19 cellular contexts compared by ENCODE assay signal in the genomic region with DNA sequence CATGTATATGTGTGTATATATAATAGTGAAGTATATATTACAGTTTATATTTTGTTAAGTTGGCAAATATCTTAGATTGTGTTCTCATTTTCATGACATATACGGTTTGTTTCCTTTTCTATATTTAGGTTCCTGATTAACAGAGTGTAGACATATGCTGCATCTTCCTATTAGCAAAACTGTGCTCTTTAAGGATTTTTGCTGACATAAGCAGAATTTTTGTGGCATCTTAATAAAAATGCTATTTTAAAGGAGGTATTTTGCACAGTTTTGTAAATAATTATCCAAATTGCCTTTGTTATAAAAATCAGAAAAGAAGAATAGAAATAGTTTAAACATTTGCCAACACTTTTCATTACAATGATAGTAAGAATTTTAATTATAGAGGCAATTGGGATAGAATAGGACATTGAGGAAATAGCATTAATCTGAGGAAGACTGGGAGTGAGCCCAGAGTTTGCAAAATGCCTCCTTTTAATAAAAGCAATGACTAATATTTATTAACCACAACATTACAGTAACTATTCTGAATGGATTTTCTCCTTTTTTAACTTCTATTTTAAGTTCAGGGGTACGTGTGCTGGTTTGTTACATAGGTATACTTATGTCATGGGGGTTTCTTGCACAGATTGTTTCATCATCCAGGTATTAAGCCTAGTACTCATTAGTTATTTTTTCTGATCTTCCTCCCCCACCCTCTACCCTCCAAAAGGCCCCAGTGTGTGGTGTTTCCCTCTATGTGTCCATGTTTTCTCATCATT. TPM values are rescaled to one million over a fixed set of nuclear protein-coding genes. Genes with fewer than 3 reads are reported as not detected.
DNase-seq lines count a peak whose midpoint lies in the region; ATAC-seq, FAIRE-seq and TF ChIP-seq lines count a peak whose summit lies in the region.
"Had no signal": no experiment of that assay in that cellular context is flagged by ENCODE, and none has a peak within 500 bp of the region (broad histone marks: within the 10 kb centered on the region; RNA-seq: fewer than 3 reads in every experiment).

No MANE protein-coding gene starts in this region.

- H2BK12ac ChIP-seq in H1 (ENCODE audit: low read depth, low read length) = no peak overlapping the region

- no peak overlapping the region for H3K9ac ChIP-seq in HepG2 (ENCODE audit: insufficient read depth, low read depth, low read length)
- H3K9ac ChIP-seq in MM.1S (ENCODE audit: low read length) = no peak overlapping the region
- H3K9ac ChIP-seq in H1 (replicated peaks in 1 of 4; ENCODE audit: extremely low read depth in 1 of 4, low read depth in 3 of 4, low read length in 3 of 4) = no peak overlapping the region
- H3K9ac ChIP-seq: BLaER1 had no signal

- H3K9me3 ChIP-seq in HepG2 (ENCODE audit: low read length) (no peaks in the 10 kb centered on the region), right lobe of liver (no peaks in the 10 kb centered on the region), MM.1S (replicated peaks; ENCODE audit: insufficient read depth, low read length) (no peaks in the 10 kb centered on the region), H1 (ENCODE audit: insufficient read depth in 2 of 2, low read depth in 1 of 2, low read length in 1 of 2) (no peaks in the 10 kb centered on the region)
- H3K9me3 ChIP-seq: BLaER1 had no signal

- H3K4me3 ChIP-seq in HepG2 (replicated peaks in 1 of 3; ENCODE audit: insufficient read depth in 1 of 3, low read depth in 2 of 3, low read length in 3 of 3) = no peak overlapping the region
- no peak overlapping the region for H3K4me3 ChIP-seq in right lobe of liver
- no peak overlapping the region for H3K4me3 ChIP-seq in MM.1S (ENCODE audit: low read length)
- no peak overlapping the region for H3K4me3 ChIP-seq in H1 (ENCODE audit: extremely low read depth in 1 of 4, insufficient read depth in 2 of 4, low read depth in 3 of 4, low read length in 4 of 4)
- H3K4me3 ChIP-seq: BLaER1 had no signal

- no peaks in the 10 kb centered on the region for H3K79me1 ChIP-seq in H1 (ENCODE audit: low read depth, low read length)

- 4% methylated on average over 2 of the region's 2 CpGs for WGBS in HepG2 (ENCODE audit: low lambda C conversion rate)
- WGBS in right lobe of liver (ENCODE audit: insufficient coverage, low coverage, low lambda C conversion rate, missing lambda C conversion rate) = 30% methylated on average over 2 of the region's 2 CpGs
- WGBS in H1 (ENCODE audit: extremely low coverage in 1 of 2, insufficient coverage in 1 of 2, insufficient read length in 1 of 2, insufficient replicate concordance in 2 of 2, low coverage in 1 of 2, low lambda C conversion rate in 2 of 2, missing lambda C conversion rate in 1 of 2), 2 experiments = 90% methylated on average over 2 of the region's 2 CpGs; no CpG with 5 or more reads in 1 of the 2 experiments

- H2BK120ac ChIP-seq in H1 (replicated peaks; ENCODE audit: low read depth, low read length) = no peak overlapping the region

- no peak overlapping the region for H3K23ac ChIP-seq in H1 (ENCODE audit: insufficient read length)

- H3K18ac ChIP-seq in H1 (ENCODE audit: extremely low read depth, low read length) = no peak overlapping the region

- no peak overlapping the region for H2BK5ac ChIP-seq in H1 (ENCODE audit: low read depth, low read length)

- CTCF ChIA-PET in HepG2 (lab: Yijun Ruan, JAX; ENCODE audit: low intra/inter-chr PET ratio, low total read pairs) = no interaction called here
- CTCF ChIA-PET in H1 (lab: Charles Lee; ENCODE audit: partially characterized antibody) = interaction anchor here (1.4 kb wide), 1 partner anchor 25 kb away, joined by 5 read pairs; no protein-coding TSS in a partner anchor

- H3K27me3 ChIP-seq in HepG2 (ENCODE audit: control insufficient read depth in 1 of 2, insufficient read depth in 2 of 2, low read length in 2 of 2) (no peaks in the 10 kb centered on the region), right lobe of liver (no peaks in the 10 kb centered on the region), MM.1S (replicated peaks; ENCODE audit: insufficient read depth, low read length) (no peaks in the 10 kb centered on the region), H1 (replicated peaks in 1 of 4; ENCODE audit: control insufficient read depth in 3 of 4, extremely low read depth in 1 of 4, insufficient read depth in 3 of 4, low read length in 3 of 4) (no peaks in the 10 kb centered on the region)
- H3K27me3 ChIP-seq: BLaER1 had no signal

- TF ChIP-seq CTCF in HepG2 (CRISPR knock-in tag; IDR thresholded peaks at IDR 0.05) (no peak), right lobe of liver (IDR thresholded peaks at IDR 0.05) (no peak), MM.1S (IDR thresholded peaks at IDR 0.05; ENCODE audit: low read length) (no peak), H1 (IDR thresholded peaks at IDR 0.05; ENCODE audit: control extremely low read depth in 1 of 3, insufficient read depth in 1 of 3, low read depth in 1 of 3, low read length in 3 of 3) (no peak)

- no peak for ATAC-seq in HepG2
- no peak for ATAC-seq in right lobe of liver
- ATAC-seq: CD8-positive, alpha-beta T cell had no signal

- H4K20me1 ChIP-seq in HepG2 (ENCODE audit: insufficient read depth, low read length) (no peaks in the 10 kb centered on the region), MM.1S (ENCODE audit: insufficient read depth, low read length) (no peaks in the 10 kb centered on the region), H1 (replicated peaks in 1 of 2; ENCODE audit: control insufficient read depth in 1 of 2, insufficient read depth in 2 of 2, low read length in 2 of 2) (no peaks in the 10 kb centered on the region)
- H4K20me1 ChIP-seq: BLaER1 had no signal

- H3K4ac ChIP-seq in H1 (replicated peaks; ENCODE audit: insufficient read length, low read depth, low read length) = no peak overlapping the region

- H3K9me2 ChIP-seq in MM.1S (replicated peaks; ENCODE audit: insufficient read depth, low read length) = no peaks in the 10 kb centered on the region

- H4K8ac ChIP-seq in H1 (ENCODE audit: extremely low read depth, insufficient read depth, low read length) = no peak overlapping the region

- H4K91ac ChIP-seq in H1 (replicated peaks; ENCODE audit: insufficient read length, low read length) = no peak overlapping the region

- no peaks in the 10 kb centered on the region for H3F3A ChIP-seq in MM.1S (ENCODE audit: insufficient read depth, low read length)

- H3K14ac ChIP-seq in H1 (ENCODE audit: insufficient read length) = no peak overlapping the region

- no peak for DNase-seq in HepG2 (ENCODE audit: low spot score)
- DNase-seq in right lobe of liver = no peak
- DNase-seq in MM.1S = peak; percentile 39
- DNase-seq in H1 (ENCODE audit: low read depth in 1 of 2, low spot score in 2 of 2) = no peak
- DNase-seq in NCI-H1105 (lab: John Stamatoyannopoulos, UW) = no peak
- no peak for DNase-seq in urothelium cell line (ENCODE audit: low spot score)
- no peak for DNase-seq in middle frontal gyrus (ENCODE audit: extremely low spot score, low spot score)
- DNase-seq: Calu3; CD8-positive, alpha-beta T cell; DMS79 treated with DMSO at 0.1 percent for 48 hours; GF-D8; GOT3; H9; Karpas-422; KBM-7 had no signal

- H3K4me1 ChIP-seq in HepG2 (ENCODE audit: insufficient read depth, low read length) (no peaks in the 10 kb centered on the region), right lobe of liver (no peaks in the 10 kb centered on the region), MM.1S (ENCODE audit: low read length) (no peaks in the 10 kb centered on the region), H1 (replicated peaks in 1 of 4; ENCODE audit: control insufficient read depth in 3 of 4, insufficient read depth in 4 of 4, low read length in 3 of 4) (no peaks in the 10 kb centered on the region)
- H3K4me1 ChIP-seq: BLaER1 had no signal

- H3K56ac ChIP-seq in H1 (replicated peaks; ENCODE audit: insufficient read length, low read depth, low read length) = no peak overlapping the region

- no peak for TF ChIP-seq EP300 in HepG2 (IDR thresholded peaks at IDR 0.05; ENCODE audit: low read depth in 2 of 2, low read length in 2 of 2)
- no peak for TF ChIP-seq EP300 in HepG2 (CRISPR knock-in tag; IDR thresholded peaks at IDR 0.05; ENCODE audit: borderline replicate concordance)
- no peak for TF ChIP-seq EP300 in H1 (IDR thresholded peaks at IDR 0.05; ENCODE audit: borderline replicate concordance in 1 of 2, low read depth in 2 of 2, low read length in 2 of 2)

- H2AFZ ChIP-seq in HepG2 (ENCODE audit: low read length) (no peak overlapping the region), MM.1S (ENCODE audit: low read length) (no peak overlapping the region), H1 (ENCODE audit: low read length) (no peak overlapping the region)

- no peak overlapping the region for H4K5ac ChIP-seq in H1 (ENCODE audit: insufficient read length, low read depth, low read length)

- no peaks in the 10 kb centered on the region for H3K23me2 ChIP-seq in H1 (ENCODE audit: low read depth, low read length)

- in situ Hi-C loops in HepG2 (cut with HindIII; ENCODE audit: extremely low pct_ligation_motif_present, low pct_unique_long_range_greater_than_20kb) = no loop called here

- H3K27ac ChIP-seq in HepG2 (ENCODE audit: extremely low read length, insufficient read depth, low read length) (no peak overlapping the region), right lobe of liver (no peak overlapping the region), MM.1S (ENCODE audit: low read length) (no peak overlapping the region), H1 (ENCODE audit: low read depth, low read length) (no peak overlapping the region)
- H3K27ac ChIP-seq: 22Rv1, BLaER1 had no signal

- TF ChIP-seq POLR2A in HepG2 (IDR thresholded peaks at IDR 0.05; ENCODE audit: insufficient read depth in 1 of 2, low read depth in 2 of 2, low read length in 2 of 2) (no peak), right lobe of liver (IDR thresholded peaks at IDR 0.05) (no peak), H1 (IDR thresholded peaks at IDR 0.05; ENCODE audit: control extremely low read depth in 1 of 2, low read depth in 2 of 2, low read length in 2 of 2) (no peak)

- no TSS peak for BruUV-seq in HepG2 (replicated peaks; lab: Mats Ljungman, UMichigan)

- no peak overlapping the region for H2BK15ac ChIP-seq in H1 (ENCODE audit: low read length)

- H3K4me2 ChIP-seq in HepG2 (ENCODE audit: low read depth, low read length) (no peak overlapping the region), MM.1S (ENCODE audit: low read depth, low read length) (no peak overlapping the region), H1 (ENCODE audit: insufficient read depth in 1 of 2, low read depth in 2 of 2, low read length in 2 of 2) (no peak overlapping the region)
- H3K4me2 ChIP-seq: BLaER1 had no signal

- H3K36me3 ChIP-seq in HepG2 (replicated peaks in 1 of 2; ENCODE audit: control insufficient read depth in 1 of 2, insufficient read depth in 2 of 2, low read length in 2 of 2) = no peaks in the 10 kb centered on the region
- H3K36me3 ChIP-seq in right lobe of liver = no peaks in the 10 kb centered on the region
- no peaks in the 10 kb centered on the region for H3K36me3 ChIP-seq in MM.1S (replicated peaks; ENCODE audit: insufficient read depth, low read length)
- H3K36me3 ChIP-seq in H1 (ENCODE audit: control insufficient read depth in 2 of 4, insufficient read depth in 4 of 4, low read length in 3 of 4) = no peaks in the 10 kb centered on the region
- H3K36me3 ChIP-seq: BLaER1 had no signal

- TF ChIP-seq RAD21 in HepG2 (CRISPR knock-in tag; IDR thresholded peaks at IDR 0.05) (no peak), H1 (IDR thresholded peaks at IDR 0.05 in 1 of 2, conservative IDR thresholded peaks at IDR 0.05 in 1 of 2; ENCODE audit: low read depth in 2 of 2, low read length in 2 of 2) (no peak)

- H2BK20ac ChIP-seq in H1 (ENCODE audit: low read length) = no peak overlapping the region

- FAIRE-seq in HepG2 (lab: Jason Lieb, UNC) = no peak
- FAIRE-seq in H1 (lab: Jason Lieb, UNC) = no peak
- no peak for FAIRE-seq in urothelium cell line (lab: Jason Lieb, UNC)

- H3K79me2 ChIP-seq in HepG2 (ENCODE audit: insufficient read depth, low read length) (no peaks in the 10 kb centered on the region), MM.1S (ENCODE audit: low read length) (no peaks in the 10 kb centered on the region), H1 (ENCODE audit: control insufficient read depth in 1 of 2, insufficient read depth in 2 of 2, low read length in 2 of 2) (no peaks in the 10 kb centered on the region)

- POLR2A ChIA-PET in HepG2 (lab: Yijun Ruan, JAX) = no interaction called here
- POLR2A ChIA-PET in H1 (lab: Charles Lee; ENCODE audit: partially characterized antibody) = no interaction called here

- intact Hi-C loops in HepG2 (cut with micrococcal nuclease; ENCODE audit: unreplicated experiment) (no loop called here), right lobe of liver (cut with DNase I) (no loop called here)

- no peak overlapping the region for H2AK5ac ChIP-seq in H1 (ENCODE audit: low read depth, low read length)

RNA-seq across cellular contexts. Expression of a gene that starts 38.2 kb away (rescaled TPM):
- total RNA-seq in HepG2 (2016; rRNA removed; fragmentation: Illumina TruSeq; extraction: Trizol) (not detected in 2 replicates), right lobe of liver (under 1 TPM in 2 of 6 experiments, not detected in 4; 0.04 to 0.49 TPM)
- not detected in 2 replicates for total RNA-seq in HepG2 (2016; cell fraction: cytosol; rRNA removed; fragmentation: Illumina TruSeq; extraction: Trizol; ENCODE audit: low read depth)
- total RNA-seq in HepG2 (2016; cell fraction: insoluble cytoplasmic fraction; rRNA removed; fragmentation: Illumina TruSeq; extraction: Trizol) = not detected in 2 replicates
- not detected in 2 replicates for total RNA-seq in HepG2 (2016; cell fraction: membrane; rRNA removed; fragmentation: Illumina TruSeq; extraction: Trizol)
- total RNA-seq in HepG2 (2016; cell fraction: nucleus; rRNA removed; fragmentation: Illumina TruSeq; extraction: Trizol) = not detected in 2 replicates
- polyA plus RNA-seq in HepG2 (2011; rRNA removed) (not detected in 2 replicates), H1 (2011; rRNA removed) (3.0 and 4.6 TPM in 2 replicates)
- not detected in 2 replicates for polyA plus RNA-seq in HepG2 (2011; cell fraction: cytosol; rRNA removed)
- polyA plus RNA-seq in HepG2 (2011; cell fraction: nucleus; rRNA removed) = not detected in 2 replicates
- polyA plus RNA-seq in HepG2 (2012) = not detected in 2 replicates
- not detected in 2 replicates for polyA plus RNA-seq in HepG2 (2016; cell fraction: cytosol; fragmentation: Illumina TruSeq; extraction: Trizol; ENCODE audit: low read depth)
- not detected in 2 replicates for polyA plus RNA-seq in HepG2 (2016; cell fraction: insoluble cytoplasmic fraction; fragmentation: Illumina TruSeq; extraction: Trizol; ENCODE audit: low read depth)
- polyA plus RNA-seq in HepG2 (2016; cell fraction: membrane; fragmentation: Illumina TruSeq; extraction: Trizol; ENCODE audit: low read depth) = not detected in 2 replicates
- polyA plus RNA-seq in HepG2 (2016; cell fraction: nucleus; fragmentation: Illumina TruSeq; extraction: Trizol; ENCODE audit: insufficient read depth, low read depth) = not detected in 2 replicates
- 0.07 TPM in 1 of 2 replicates, not detected in the other for polyA minus RNA-seq in HepG2 (2011; rRNA and poly(A)+ RNA removed; ENCODE audit: low replicate concordance)
- polyA minus RNA-seq in HepG2 (2011; cell fraction: cytosol; rRNA and poly(A)+ RNA removed) = not detected in 2 replicates
- polyA minus RNA-seq in HepG2 (2011; cell fraction: nucleus; rRNA and poly(A)+ RNA removed) = not detected in 2 replicates
- total RNA-seq in H1 (2021; fragmentation: NEBNext Ultra II Directional; extraction: Animal tissue kit (Norgen Biotek cat#: 25700)) = 7.3 and 7.7 TPM in 2 replicates
- 3.0 TPM for polyA plus RNA-seq in H1 (2011; cell fraction: cytosol; rRNA removed)
- polyA plus RNA-seq in H1 (2011; cell fraction: nucleus; rRNA removed) = 6.1 TPM
- polyA plus RNA-seq in H1 (2012, experiment 1 of 2) = 4.0 to 8.7 TPM (median 6.5 TPM) in 4 replicates
- 0.46 TPM for polyA plus RNA-seq in H1 (2012, experiment 2 of 2)
- 8.2 TPM for polyA plus RNA-seq in H1 (2013, experiment 1 of 2)
- 8.8 TPM for polyA plus RNA-seq in H1 (2013, experiment 2 of 2)
- polyA minus RNA-seq in H1 (2011; rRNA and poly(A)+ RNA removed) = 26.4 and 35.4 TPM in 2 replicates
- polyA minus RNA-seq in H1 (2011; cell fraction: cytosol; rRNA and poly(A)+ RNA removed) = 4.1 TPM
- polyA minus RNA-seq in H1 (2011; cell fraction: nucleus; rRNA and poly(A)+ RNA removed) = 70.9 TPM
- total RNA-seq: A673; CD8-positive, alpha-beta T cell had no signal
- polyA plus RNA-seq: CD14-positive monocyte had no signal
